Comparison of ENCODE assay signal across 1 cellular context in genomic region chr16:47713225-47713595, GRCh38.
TF ChIP-seq lines count a peak whose summit lies in the region.

No MANE protein-coding gene starts in this region.

TF ChIP-seq in HepG2, 621 proteins besides CTCF, POLR2A, EP300 and RAD21 (continued from another document):
- TF ChIP-seq ZNF7 (CRISPR knock-in tag; IDR thresholded peaks at IDR 0.05) (0 out of 2 replicates have a peak, but pooled peaks have one; percentile 22), PRDM4 (CRISPR knock-in tag; IDR thresholded peaks at IDR 0.05; ENCODE audit: borderline replicate concordance) (no peak)
